ENCODE assay signal across 9 cellular contexts in the genomic region with DNA sequence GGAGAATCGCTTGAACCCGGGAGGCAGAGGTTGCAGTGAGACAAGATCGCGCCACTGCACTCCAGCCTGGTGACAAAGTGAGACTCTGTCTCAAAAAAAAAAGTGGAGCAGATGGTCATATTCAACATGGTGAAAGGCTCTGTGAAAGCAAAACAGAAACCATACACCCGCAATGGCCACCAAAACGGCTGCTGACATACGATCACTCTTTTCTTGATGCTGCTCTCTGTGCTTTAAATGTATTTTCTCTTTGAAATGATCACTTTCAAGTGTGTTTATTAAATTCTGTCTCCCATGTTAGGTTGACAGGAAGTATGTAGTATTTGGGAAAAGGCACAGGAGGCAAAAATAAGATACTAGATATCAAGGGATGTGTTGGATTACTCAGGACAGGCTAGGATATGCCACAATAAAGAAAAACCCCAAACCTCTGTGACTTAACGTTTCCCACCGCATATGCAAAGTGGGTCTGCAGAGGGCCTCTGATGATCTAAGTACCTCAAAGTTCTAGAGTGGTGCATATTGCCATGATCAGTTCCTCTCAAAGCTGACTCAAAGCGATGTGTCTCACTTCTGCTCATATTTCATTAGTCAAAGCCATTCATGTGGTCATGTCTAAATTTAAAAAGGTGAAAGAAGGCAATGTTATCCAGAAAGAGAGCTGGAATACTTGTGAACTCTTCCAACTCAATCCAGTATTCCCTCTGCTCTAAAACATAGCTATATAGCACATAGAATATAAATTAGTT.
DNase-seq lines count a peak whose midpoint lies in the region; ATAC-seq and TF ChIP-seq lines count a peak whose summit lies in the region.
"Had no signal": no experiment of that assay in that cellular context is flagged by ENCODE, and none has a peak within 500 bp of the region (broad histone marks: within the 10 kb centered on the region; RNA-seq: fewer than 3 reads in every experiment).

No MANE protein-coding gene starts in this region.

- CTCF ChIA-PET in CD4-positive, alpha-beta T cell (lab: Charles Lee), result no interaction called here
- CTCF ChIA-PET in activated CD8-positive, alpha-beta T cell treated with anti-CD3 and anti-CD28 coated beads, Interleukin-2, amount 10 ng/mL, durations not matched to agents 7 days and 5 days (lab: Charles Lee), result interaction anchor here (0.7 to 1.1 kb wide), 2 partner anchors 151 to 874 kb away, joined by 3 read pairs; no protein-coding TSS in a partner anchor

- H3K4me3 Mint-ChIP-seq in CD4-positive, alpha-beta T cell, result no peak overlapping the region
- H3K4me3 Mint-ChIP-seq in activated CD8-positive, alpha-beta T cell treated with anti-CD3 and anti-CD28 coated beads, Interleukin-2, amount 10 ng/mL, durations not matched to agents 7 days and 5 days, result peak overlapping the region; percentile 67
- no peak overlapping the region for H3K4me3 Mint-ChIP-seq in endothelial cell (ENCODE audit: unreplicated experiment)
- H3K4me3 Mint-ChIP-seq: brain had no signal

- no peaks in the 10 kb centered on the region for H3K9me3 ChIP-seq in CD4-positive, alpha-beta T cell (ENCODE audit: control insufficient read depth, low read length)

- TF ChIP-seq CTCF in CD4-positive, alpha-beta T cell (IDR thresholded peaks at IDR 0.05), result no peak
- TF ChIP-seq CTCF in endothelial cell (IDR thresholded peaks at IDR 0.05; ENCODE audit: unreplicated experiment), result no peak

- POLR2A ChIA-PET in CD4-positive, alpha-beta T cell (lab: Charles Lee), result no interaction called here
- POLR2A ChIA-PET in activated CD8-positive, alpha-beta T cell treated with anti-CD3 and anti-CD28 coated beads, Interleukin-2, amount 10 ng/mL, durations not matched to agents 7 days and 5 days (lab: Charles Lee), result no interaction called here

- no peak overlapping the region for H3K27ac ChIP-seq in CD4-positive, alpha-beta T cell (ENCODE audit: low read depth, low read length)

- no peaks in the 10 kb centered on the region for H3K36me3 Mint-ChIP-seq in CD4-positive, alpha-beta T cell (ENCODE audit: low read depth)
- H3K36me3 Mint-ChIP-seq in activated CD8-positive, alpha-beta T cell treated with anti-CD3 and anti-CD28 coated beads, Interleukin-2, amount 10 ng/mL, durations not matched to agents 7 days and 5 days (ENCODE audit: low read depth), result peaks cover 14% of the 10 kb centered on the region
- H3K36me3 Mint-ChIP-seq in endothelial cell (ENCODE audit: low read depth, unreplicated experiment), result no peaks in the 10 kb centered on the region
- H3K36me3 Mint-ChIP-seq: brain had no signal

- H3K9me3 Mint-ChIP-seq in CD4-positive, alpha-beta T cell, result no peaks in the 10 kb centered on the region
- no peaks in the 10 kb centered on the region for H3K9me3 Mint-ChIP-seq in activated CD8-positive, alpha-beta T cell treated with anti-CD3 and anti-CD28 coated beads, Interleukin-2, amount 10 ng/mL, durations not matched to agents 7 days and 5 days (ENCODE audit: insufficient read depth)
- no peaks in the 10 kb centered on the region for H3K9me3 Mint-ChIP-seq in endothelial cell (ENCODE audit: unreplicated experiment)

- peaks cover 15% of the 10 kb centered on the region for H3K4me1 Mint-ChIP-seq in CD4-positive, alpha-beta T cell (ENCODE audit: low read depth)
- peaks cover 41% of the 10 kb centered on the region for H3K4me1 Mint-ChIP-seq in activated CD8-positive, alpha-beta T cell treated with anti-CD3 and anti-CD28 coated beads, Interleukin-2, amount 10 ng/mL, durations not matched to agents 7 days and 5 days (ENCODE audit: low read depth)
- H3K4me1 Mint-ChIP-seq in endothelial cell (ENCODE audit: unreplicated experiment), result no peaks in the 10 kb centered on the region

- H3K27me3 ChIP-seq in CD4-positive, alpha-beta T cell (ENCODE audit: control insufficient read depth, insufficient read depth, low read length), result no peaks in the 10 kb centered on the region

- H3K27ac Mint-ChIP-seq in CD4-positive, alpha-beta T cell, result no peak overlapping the region
- peak overlapping the region; percentile 82 for H3K27ac Mint-ChIP-seq in activated CD8-positive, alpha-beta T cell treated with anti-CD3 and anti-CD28 coated beads, Interleukin-2, amount 10 ng/mL, durations not matched to agents 7 days and 5 days
- no peak overlapping the region for H3K27ac Mint-ChIP-seq in endothelial cell (ENCODE audit: unreplicated experiment)

- peak; percentile 21 for ATAC-seq in CD4-positive, alpha-beta T cell (ENCODE audit: poor library complexity)
- ATAC-seq in GM19397 (IDR thresholded peaks at IDR 0.05; ENCODE audit: unreplicated experiment), result peak; percentile 97
- ATAC-seq in HG03432 (IDR thresholded peaks at IDR 0.05; ENCODE audit: unreplicated experiment), result peak; percentile 98
- ATAC-seq in activated CD8-positive, alpha-beta T cell treated with anti-CD3 and anti-CD28 coated beads, Interleukin-2, amount 10 ng/mL, durations not matched to agents 7 days and 5 days, result peak; percentile 93
- peak; percentile 97 for ATAC-seq in stimulated activated naive CD8-positive, alpha-beta T cell treated with anti-CD3 and anti-CD28 coated beads, Interleukin-15, Interleukin-2, amounts not matched to agents 100 U/mL and 50 U/mL, for 24 hours

- intact Hi-C loops in CD4-positive, alpha-beta T cell (cut with DNase I, micrococcal nuclease), result no loop called here

- no peak for DNase-seq in CD4-positive, alpha-beta T cell
- peak; percentile 78 for DNase-seq in activated CD8-positive, alpha-beta T cell treated with anti-CD3 and anti-CD28 coated beads, Interleukin-2, amount 10 ng/mL, durations not matched to agents 7 days and 5 days
- DNase-seq in stimulated activated naive CD8-positive, alpha-beta T cell treated with anti-CD3 and anti-CD28 coated beads, Interleukin-15, Interleukin-2, amounts not matched to agents 100 U/mL and 50 U/mL, for 24 hours, result peak; percentile 57
- DNase-seq in endothelial cell (ENCODE audit: low spot score) (no peak), OCI-M2 (lab: John Stamatoyannopoulos, UW; ENCODE audit: unreplicated experiment) (no peak), NCI-H1105 (lab: John Stamatoyannopoulos, UW) (no peak)

- no peaks in the 10 kb centered on the region for H3K27me3 Mint-ChIP-seq in CD4-positive, alpha-beta T cell
- peaks cover 15% of the 10 kb centered on the region for H3K27me3 Mint-ChIP-seq in activated CD8-positive, alpha-beta T cell treated with anti-CD3 and anti-CD28 coated beads, Interleukin-2, amount 10 ng/mL, durations not matched to agents 7 days and 5 days (ENCODE audit: low read depth)
- no peaks in the 10 kb centered on the region for H3K27me3 Mint-ChIP-seq in endothelial cell (ENCODE audit: unreplicated experiment)
- H3K27me3 Mint-ChIP-seq: brain had no signal

Comparison
In these comparisons a context has a peak if more than half of its experiments do, and no peak if none do; other contexts are left out.
1. ATAC-seq: peak in every context shown above with its lines; median percentile 98 in HG03432; 97 in GM19397; 97 in stimulated activated naive CD8-positive, alpha-beta T cell treated with anti-CD3 and anti-CD28 coated beads, Interleukin-15, Interleukin-2, amounts not matched to agents 100 U/mL and 50 U/mL, for 24 hours; 93 in activated CD8-positive, alpha-beta T cell treated with anti-CD3 and anti-CD28 coated beads, Interleukin-2, amount 10 ng/mL, durations not matched to agents 7 days and 5 days; 21 in CD4-positive, alpha-beta T cell.
2. DNase-seq: peak in activated CD8-positive, alpha-beta T cell treated with anti-CD3 and anti-CD28 coated beads, Interleukin-2, amount 10 ng/mL, durations not matched to agents 7 days and 5 days (single experiment) and stimulated activated naive CD8-positive, alpha-beta T cell treated with anti-CD3 and anti-CD28 coated beads, Interleukin-15, Interleukin-2, amounts not matched to agents 100 U/mL and 50 U/mL, for 24 hours (single experiment); none in CD4-positive, alpha-beta T cell (0 of 10), endothelial cell (single experiment), OCI-M2 (single experiment) and NCI-H1105 (single experiment).